ENCODE assay signal across 10 cellular contexts in genomic region chr6:47669684-47670515, GRCh38. TPM values are rescaled to one million over a fixed set of nuclear protein-coding genes. Genes with fewer than 3 reads are reported as not detected.
DNase-seq lines count a peak whose midpoint lies in the region; ATAC-seq, FAIRE-seq and TF ChIP-seq lines count a peak whose summit lies in the region.
"Had no signal": no experiment of that assay in that cellular context is flagged by ENCODE, and none has a peak within 500 bp of the region (broad histone marks: within the 10 kb centered on the region; RNA-seq: fewer than 3 reads in every experiment).

No MANE protein-coding gene starts in this region.

- H3K27ac ChIP-seq in foreskin keratinocyte (peak overlapping the region; percentile 78), small intestine (ENCODE audit: low read depth in 1 of 2, low read length in 1 of 2) (no peak overlapping the region)
- H3K27ac ChIP-seq in CD8-positive, alpha-beta T cell (ENCODE audit: low read depth, low read length) = no peak overlapping the region

- no peaks in the 10 kb centered on the region for H3K4me1 Mint-ChIP-seq in CD8-positive, alpha-beta T cell (ENCODE audit: low read depth)

- no peaks in the 10 kb centered on the region for H3K9me3 ChIP-seq in small intestine (ENCODE audit: control insufficient read depth, low read depth)
- H3K9me3 ChIP-seq in CD8-positive, alpha-beta T cell (ENCODE audit: low read length) = no peaks in the 10 kb centered on the region
- H3K9me3 ChIP-seq: breast epithelium had no signal

- no peak for FAIRE-seq in small intestine (lab: Jason Lieb, UNC)

- H3K4me1 ChIP-seq in foreskin keratinocyte (peaks cover 36% of the 10 kb centered on the region), small intestine (ENCODE audit: control insufficient read depth in 2 of 2, insufficient read depth in 1 of 2, low read depth in 1 of 2, low read length in 1 of 2) (no peaks in the 10 kb centered on the region)
- H3K4me1 ChIP-seq in CD8-positive, alpha-beta T cell (ENCODE audit: insufficient read depth, low read length) = no peaks in the 10 kb centered on the region
- H3K4me1 ChIP-seq: breast epithelium had no signal

- H3K9me3 Mint-ChIP-seq in CD8-positive, alpha-beta T cell = no peaks in the 10 kb centered on the region

- peaks cover 16% of the 10 kb centered on the region for H3K27me3 Mint-ChIP-seq in CD8-positive, alpha-beta T cell (ENCODE audit: low read depth)

- no peaks in the 10 kb centered on the region for H3K36me3 ChIP-seq in small intestine (ENCODE audit: control insufficient read depth in 2 of 2, insufficient read depth in 2 of 2, low read length in 2 of 2)
- H3K36me3 ChIP-seq in CD8-positive, alpha-beta T cell (ENCODE audit: insufficient read depth, low read length) = no peaks in the 10 kb centered on the region
- H3K36me3 ChIP-seq: breast epithelium had no signal

- intact Hi-C loops in CD8-positive, alpha-beta T cell (cut with DNase I, micrococcal nuclease) = no loop called here

- CTCF ChIA-PET in CD8-positive, alpha-beta T cell (lab: Charles Lee) = no interaction called here

- ATAC-seq in foreskin keratinocyte = peak; percentile 65
- no peak for ATAC-seq in CD8-positive, alpha-beta T cell
- ATAC-seq: sciatic nerve had no signal

- H3K4me3 ChIP-seq in small intestine (ENCODE audit: low read depth in 1 of 2, low read length in 2 of 2) = no peak overlapping the region
- no peak overlapping the region for H3K4me3 ChIP-seq in CD8-positive, alpha-beta T cell (ENCODE audit: low read depth, low read length)
- H3K4me3 ChIP-seq: breast epithelium had no signal

- no peak for TF ChIP-seq CTCF in foreskin keratinocyte (conservative IDR thresholded peaks at IDR 0.05)
- no peak for TF ChIP-seq CTCF in CD8-positive, alpha-beta T cell (IDR thresholded peaks at IDR 0.05)

- 28 to 32% (median 29%) methylated on average over 6 of the region's 6 CpGs for WGBS in small intestine, 3 donors

- POLR2A ChIA-PET in CD8-positive, alpha-beta T cell (lab: Charles Lee) = no interaction called here

- no peak overlapping the region for H3K4me3 Mint-ChIP-seq in CD8-positive, alpha-beta T cell

- H3K27me3 ChIP-seq in foreskin keratinocyte = no peaks in the 10 kb centered on the region
- no peaks in the 10 kb centered on the region for H3K27me3 ChIP-seq in small intestine (ENCODE audit: control insufficient read depth in 2 of 2, insufficient read depth in 2 of 2, low read length in 2 of 2)
- H3K27me3 ChIP-seq in CD8-positive, alpha-beta T cell (ENCODE audit: insufficient read depth, low read length) = no peaks in the 10 kb centered on the region
- H3K27me3 ChIP-seq: breast epithelium had no signal

- DNase-seq in HCEC 1CT = peak; percentile 5
- peak; percentile 42 for DNase-seq in OCI-M1 (lab: John Stamatoyannopoulos, UW)
- DNase-seq in foreskin keratinocyte = peak; percentile 92 to 93
- peak; percentile 5 for DNase-seq in small intestine
- DNase-seq in effector CD4-positive, alpha-beta T cell = no peak
- DNase-seq in CD8-positive, alpha-beta T cell = no peak
- DNase-seq in OCI-M2 (lab: John Stamatoyannopoulos, UW; ENCODE audit: unreplicated experiment) = no peak
- DNase-seq: hypothalamus had no signal

- H3K27ac Mint-ChIP-seq in CD8-positive, alpha-beta T cell = no peak overlapping the region

- no peaks in the 10 kb centered on the region for H3K36me3 Mint-ChIP-seq in CD8-positive, alpha-beta T cell

RNA-seq across cellular contexts. Expression of gene ADGRF4, which starts 28.5 kb away (rescaled TPM):
- 2.8 and 3.3 TPM in 2 replicates for total RNA-seq in foreskin keratinocyte
- 1.4 and 2.0 TPM in 2 replicates for polyA plus RNA-seq in foreskin keratinocyte
- polyA plus RNA-seq in small intestine = not detected
- not detected for total RNA-seq in CD8-positive, alpha-beta T cell
- total RNA-seq: sciatic nerve had no signal

Comparison
In these comparisons a context has a peak if more than half of its experiments do, and no peak if none do; other contexts are left out.
1. DNase-seq: peak in HCEC 1CT (single experiment), OCI-M1 (single experiment), foreskin keratinocyte (2 of 2) and small intestine (single experiment); none in effector CD4-positive, alpha-beta T cell (single experiment), CD8-positive, alpha-beta T cell (0 of 7) and OCI-M2 (single experiment).